In genomic region chr2:101252408-101253012, GRCh38 we compare ENCODE assay signal across 1 cellular context.
A peak's percentile ranks its signal among the peaks of the same experiment; 100 is the strongest.
TF ChIP-seq lines count a peak whose summit lies in the region.

CNOT11 (plus strand) TSS chr2:101252886; CDS start chr2:101252965, 79 bp downstream.

TF ChIP-seq in HepG2, 621 proteins besides CTCF, POLR2A, EP300 and RAD21 (continued from another document and continues in another):
- TF ChIP-seq ZBTB2 (CRISPR knock-in tag; IDR thresholded peaks at IDR 0.05; ENCODE audit: low read depth) (peak; percentile 85), NRL (CRISPR knock-in tag; IDR thresholded peaks at IDR 0.05; ENCODE audit: borderline replicate concordance) (no peak), ZFP41 (CRISPR knock-in tag; IDR thresholded peaks at IDR 0.05; ENCODE audit: borderline replicate concordance) (no peak), KAT8 (CRISPR knock-in tag; IDR thresholded peaks at IDR 0.05) (peak; percentile 93), ZNF460 (CRISPR knock-in tag; IDR thresholded peaks at IDR 0.05; ENCODE audit: borderline replicate concordance) (peak; percentile 93; the same call in 1 of the 2 replicates), ZNF343 (CRISPR knock-in tag; IDR thresholded peaks at IDR 0.05) (peak; percentile 38; the same call in 1 of the 2 replicates), ZMYM3 (CRISPR knock-in tag; IDR thresholded peaks at IDR 0.05) (no peak; the same call in 1 of the 2 replicates), ZNF510 (CRISPR knock-in tag; IDR thresholded peaks at IDR 0.05; ENCODE audit: low read depth) (0 out of 2 replicates have a peak, but pooled peaks have one; percentile 32), CSRNP2 (CRISPR knock-in tag; conservative IDR thresholded peaks at IDR 0.05; ENCODE audit: low read depth) (no peak), PHF21A (CRISPR knock-in tag; IDR thresholded peaks at IDR 0.05) (peak; percentile 58; the same call in 1 of the 2 replicates), SNRNP70 (IDR thresholded peaks at IDR 0.05; ENCODE audit: low read depth, low read length) (no peak), KDM1A (CRISPR knock-in tag; IDR thresholded peaks at IDR 0.05) (no peak), PAWR (CRISPR knock-in tag; IDR thresholded peaks at IDR 0.05; ENCODE audit: borderline replicate concordance) (no peak), ZNF597 (CRISPR knock-in tag; IDR thresholded peaks at IDR 0.05) (no peak), ZNF687 (CRISPR knock-in tag; IDR thresholded peaks at IDR 0.05) (peak; percentile 97), SP5 (CRISPR knock-in tag; IDR thresholded peaks at IDR 0.05; ENCODE audit: borderline replicate concordance, low read depth) (peak; percentile 76), ZNF615 (CRISPR knock-in tag; IDR thresholded peaks at IDR 0.05; ENCODE audit: borderline replicate concordance) (0 out of 2 replicates have a peak, but pooled peaks have one; percentile 70), HNRNPH1 (optimal IDR thresholded peaks at IDR 0.05; ENCODE audit: low read depth, low read length) (no peak), RXRA (CRISPR knock-in tag; IDR thresholded peaks at IDR 0.05) (peak; percentile 42; the same call in 1 of the 2 replicates), PREB (CRISPR knock-in tag; IDR thresholded peaks at IDR 0.05) (no peak), NFAT5 (CRISPR knock-in tag; IDR thresholded peaks at IDR 0.05) (no peak), UBTF (CRISPR knock-in tag; IDR thresholded peaks at IDR 0.05) (peak; percentile 68), PRDM4 (CRISPR knock-in tag; IDR thresholded peaks at IDR 0.05; ENCODE audit: borderline replicate concordance) (no peak), GLI4 (CRISPR knock-in tag; IDR thresholded peaks at IDR 0.05; ENCODE audit: borderline replicate concordance) (no peak), TARDBP (CRISPR knock-in tag; IDR thresholded peaks at IDR 0.05) (peak; percentile 83; the same call in 1 of the 2 replicates), ZNF605 (CRISPR knock-in tag; IDR thresholded peaks at IDR 0.05) (peak; percentile 91), STAT5B (CRISPR knock-in tag; IDR thresholded peaks at IDR 0.05) (no peak), RFX5 (IDR thresholded peaks at IDR 0.05; ENCODE audit: low read depth, low read length) (no peak), SALL1 (CRISPR knock-in tag; IDR thresholded peaks at IDR 0.05) (peak; percentile 81; the same call in 1 of the 2 replicates), FOXP1 (IDR thresholded peaks at IDR 0.05) (no peak), FOXP1 (CRISPR knock-in tag; IDR thresholded peaks at IDR 0.05) (peak; percentile 48; the same call in 1 of the 2 replicates), DPF2 (CRISPR knock-in tag; IDR thresholded peaks at IDR 0.05; ENCODE audit: borderline replicate concordance, low read depth) (0 out of 2 replicates have a peak, but pooled peaks have one; percentile 7), ZNF775 (CRISPR knock-in tag; IDR thresholded peaks at IDR 0.05; ENCODE audit: borderline replicate concordance) (no peak), NONO (IDR thresholded peaks at IDR 0.05) (no peak), NONO (CRISPR knock-in tag; conservative IDR thresholded peaks at IDR 0.05) (peak; percentile 98), ZNF710 (CRISPR knock-in tag; IDR thresholded peaks at IDR 0.05; ENCODE audit: borderline replicate concordance) (no peak; the same call in 1 of the 2 replicates), ZNF260 (CRISPR knock-in tag; IDR thresholded peaks at IDR 0.05; ENCODE audit: borderline replicate concordance, low read depth) (no peak)
